8 cellular contexts compared by ENCODE assay signal in the genomic region with DNA sequence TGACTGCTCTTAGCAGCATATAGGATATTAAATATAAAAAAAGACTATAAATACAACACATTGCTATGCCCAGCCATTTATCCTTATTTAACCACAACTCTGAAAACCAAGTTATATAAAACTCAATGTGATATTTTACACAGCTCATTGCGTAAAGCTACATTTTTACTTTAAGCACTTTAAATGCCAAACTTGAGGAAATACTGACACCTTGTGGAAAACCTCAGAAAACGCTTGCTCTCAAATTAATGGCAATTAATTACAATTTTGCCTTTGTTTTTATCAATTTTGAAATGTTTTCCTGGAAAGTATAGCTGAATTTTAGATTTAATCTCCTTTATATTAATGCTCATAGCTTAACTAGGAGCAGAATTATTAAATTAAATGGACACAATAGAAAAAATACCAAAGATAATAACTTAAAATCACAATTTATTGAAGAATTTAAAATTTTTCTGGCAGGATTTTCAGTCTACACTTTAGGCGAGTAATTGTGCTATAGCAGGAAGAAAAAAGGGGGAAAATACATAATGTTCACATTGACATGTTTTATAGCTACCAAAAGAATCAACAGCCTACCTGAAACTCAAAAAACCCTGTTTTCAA. TPM values are rescaled to one million over a fixed set of nuclear protein-coding genes. Genes with fewer than 3 reads are reported as not detected.
DNase-seq lines count a peak whose midpoint lies in the region; ATAC-seq, FAIRE-seq and TF ChIP-seq lines count a peak whose summit lies in the region.

No MANE protein-coding gene starts in this region.

- in situ Hi-C loops in GM12878 (cut with MboI) = no loop called here

- intact Hi-C loops in GM12878 (cut with micrococcal nuclease; ENCODE audit: unreplicated experiment) = loop anchor here (2.0 to 5.0 kb wide), 3 partner anchors 306 to 450 kb away; no protein-coding TSS in a partner anchor

- no peaks in the 10 kb centered on the region for H3K9me3 Mint-ChIP-seq in HFFc6

- H3K4me2 ChIP-seq in GM12878 (ENCODE audit: control insufficient read depth, insufficient read depth) = no peak overlapping the region

- H2AFZ ChIP-seq in GM12878 (ENCODE audit: control insufficient read depth, low read depth, low read length) = no peak overlapping the region

- RAD21 ChIA-PET in GM12878 (lab: Charles Lee; ENCODE audit: unreplicated experiment) = interaction anchor here (0.7 to 1.5 kb wide), 5 partner anchors 31 to 1927 kb away, joined by 3 to 6 read pairs (median 3); no protein-coding TSS in a partner anchor

- no peaks in the 10 kb centered on the region for H3K79me2 ChIP-seq in GM12878 (ENCODE audit: control insufficient read depth, insufficient read depth, low read length)

- H3K4me3 Mint-ChIP-seq in HFFc6 = no peak overlapping the region

- H4K20me1 ChIP-seq in GM12878 (ENCODE audit: control insufficient read depth, insufficient read depth) = no peaks in the 10 kb centered on the region

- no peak overlapping the region for H3K4me3 ChIP-seq in GM12878
- no peak overlapping the region for H3K4me3 ChIP-seq in lung

- DNase-seq in CD1c-positive myeloid dendritic cell (ENCODE audit: extremely low spot score) (peak; percentile 35), HFFc6 (peak; percentile 31), GM12878 (ENCODE audit: low read depth, low spot score) (no peak), lung (ENCODE audit: low spot score) (no peak), HuH-7 (ENCODE audit: low spot score) (no peak), NCI-H187 (lab: John Stamatoyannopoulos, UW) (no peak)

- WGBS in GM12878 (ENCODE audit: insufficient coverage, insufficient replicate concordance, low lambda C conversion rate, missing lambda C conversion rate) = 69% methylated on average over 3 of the region's 3 CpGs
- WGBS in lung, 2 donors = 71% methylated on average over 3 of the region's 3 CpGs

- no peaks in the 10 kb centered on the region for H3K4me1 ChIP-seq in GM12878 (ENCODE audit: control insufficient read depth, insufficient read depth, low read length)
- H3K4me1 ChIP-seq in lung (ENCODE audit: control insufficient read depth in 2 of 2, insufficient read depth in 2 of 2, low read length in 2 of 2) = no peaks in the 10 kb centered on the region

- no peak for FAIRE-seq in GM12878 (lab: Jason Lieb, UNC)

- no peak overlapping the region for H3K27ac ChIP-seq in GM12878 (ENCODE audit: control insufficient read depth, insufficient read depth)
- H3K27ac ChIP-seq in lung (ENCODE audit: low read depth in 1 of 2, low read length in 1 of 2) = no peak overlapping the region

- no peak overlapping the region for H3K9ac ChIP-seq in GM12878 (ENCODE audit: control insufficient read depth, insufficient read depth, low read length)

- H3K36me3 Mint-ChIP-seq in HFFc6 (ENCODE audit: low read depth) = peaks cover 15% of the 10 kb centered on the region

- SMC1A ChIA-PET in GM12878 (lab: Charles Lee; ENCODE audit: uncharacterized antibody, unreplicated experiment) = interaction anchor here (0.7 to 2.2 kb wide), 12 partner anchors 9 to 449 kb away, joined by 3 to 9 read pairs (median 3); no protein-coding TSS in a partner anchor

- no peak for TF ChIP-seq EP300 in GM12878 (IDR thresholded peaks at IDR 0.05; ENCODE audit: borderline replicate concordance in 1 of 2, control insufficient read depth in 1 of 2, low read depth in 2 of 2, low read length in 2 of 2)

- H3K27me3 Mint-ChIP-seq in HFFc6 (ENCODE audit: insufficient read depth) = peaks cover 2% of the 10 kb centered on the region

- H3K36me3 ChIP-seq in GM12878 (ENCODE audit: control insufficient read depth in 2 of 2, insufficient read depth in 2 of 2, low read length in 1 of 2) (peaks cover 8 to 21% of the 10 kb centered on the region in 2 experiments), lung (ENCODE audit: control insufficient read depth in 2 of 2, insufficient read depth in 2 of 2, low read length in 2 of 2) (peaks cover 20 to 31% of the 10 kb centered on the region in 2 donors)

- TF ChIP-seq POLR2A in GM12878 (IDR thresholded peaks at IDR 0.05; ENCODE audit: low read depth, low read length) = no peak

- TF ChIP-seq CTCF in HFFc6 (IDR thresholded peaks at IDR 0.05) (peak; percentile 83), GM12878 (IDR thresholded peaks at IDR 0.05 in 2 of 3, conservative IDR thresholded peaks at IDR 0.05 in 1 of 3; ENCODE audit: control insufficient read depth in 2 of 3, extremely low read depth in 1 of 3, insufficient read depth in 1 of 3, low read depth in 3 of 3, low read length in 3 of 3) (peak; percentile 30 to 58 (median 49); a peak in 5 of 6 replicates), lung (IDR thresholded peaks at IDR 0.05; ENCODE audit: control extremely low read depth, extremely low read depth) (peak; percentile 17)

- ATAC-seq in GM12878 (no peak), lung (ENCODE audit: insufficient read depth, low FRiP score) (no peak), HG03097 (IDR thresholded peaks at IDR 0.05; ENCODE audit: low FRiP score, unreplicated experiment) (no peak), HG03095 (IDR thresholded peaks at IDR 0.05; ENCODE audit: unreplicated experiment) (no peak)

- no peaks in the 10 kb centered on the region for H3K9me3 ChIP-seq in GM12878 (replicated peaks; ENCODE audit: control insufficient read depth, insufficient read depth, low read length)
- H3K9me3 ChIP-seq in lung (ENCODE audit: control insufficient read depth in 2 of 2, insufficient read depth in 1 of 2, low read length in 1 of 2) = no peaks in the 10 kb centered on the region

- no TSS peak for BruUV-seq in GM12878 (replicated peaks; lab: Mats Ljungman, UMichigan)

- peak; percentile 76 for TF ChIP-seq RAD21 in GM12878 (IDR thresholded peaks at IDR 0.05; ENCODE audit: insufficient read depth, low read depth, low read length)

- CTCF ChIA-PET in GM12878 (lab: Yijun Ruan, JAX) = interaction anchor here (0.7 to 2.1 kb wide), 29 partner anchors 10 to 1927 kb away, joined by 3 to 13 read pairs (median 4); partner anchors contain the start of gene TCERG1

- H3K27ac Mint-ChIP-seq in HFFc6 = no peak overlapping the region

- H3K4me1 Mint-ChIP-seq in HFFc6 (ENCODE audit: low read depth) = no peaks in the 10 kb centered on the region

- POLR2A ChIA-PET in GM12878 (lab: Charles Lee) = interaction anchor here (0.5 kb wide), 1 partner anchor 23 kb away, joined by 8 read pairs; no protein-coding TSS in a partner anchor

- H3K27me3 ChIP-seq in GM12878 (replicated peaks in 1 of 2; ENCODE audit: control insufficient read depth in 2 of 2, insufficient read depth in 2 of 2, low read length in 1 of 2) (no peaks in the 10 kb centered on the region), lung (ENCODE audit: control insufficient read depth, insufficient read depth) (no peaks in the 10 kb centered on the region)

TF ChIP-seq in GM12878, 131 proteins besides CTCF, POLR2A, EP300 and RAD21:
- TF ChIP-seq SMC3 (IDR thresholded peaks at IDR 0.05; ENCODE audit: borderline replicate concordance, low read length) (peak; percentile 19; the same call in 1 of the 2 replicates), RAD51 (IDR thresholded peaks at IDR 0.05) (no peak)

RNA-seq across cellular contexts. Expression of gene PLAC8L1, which starts 25.2 kb away (rescaled TPM):
- total RNA-seq in HFFc6 (2021; fragmentation: NEBNext Ultra II Directional; extraction: Animal tissue kit (Norgen Biotek cat#: 25700)) = under 1 TPM in 3 of 6 experiments, not detected in 3; 0.38 to 0.61 (median 0.46) TPM
- not detected in 2 replicates for total RNA-seq in GM12878 (2013; cell fraction: nucleolus; rRNA removed)
- total RNA-seq in GM12878 (2014; rRNA removed) (0.17 TPM in 1 of 2 replicates, not detected in the other), GM12878 (2014; rRNA removed; fragmentation: Illumina TruSeq; extraction: Trizol) (0.27 TPM in 1 of 2 replicates, not detected in the other), GM12878 (2021) (not detected in 2 replicates), lung (under 1 TPM in 1 of 2 donors, not detected in 1; 0.46 TPM)
- polyA plus RNA-seq in GM12878 (2011; ENCODE audit: low read depth) = not detected
- polyA plus RNA-seq in GM12878 (2011; rRNA removed) (0.30 and 0.39 TPM in 2 replicates), GM12878 (2014; fragmentation: Illumina TruSeq; extraction: Trizol) (1.1 TPM in 1 of 2 replicates, not detected in the other), GM12878 (2014; fragmentation: Nextera tagmentation; extraction: Ambion mirVana) (under 1 TPM in 1 of 2 experiments, not detected in 1; 0.22 TPM), GM12878 (2014; rRNA removed) (0.20 and 0.29 TPM in 2 replicates), GM12878 (2016; fragmentation: Nextera tagmentation; extraction: Ambion mirVana) (under 1 TPM in 1 of 2 experiments, not detected in 1; 0.28 TPM), lung (under 1 TPM in 1 of 2 donors, not detected in 1; 0.51 TPM)
- polyA plus RNA-seq in GM12878 (2011; cell fraction: cytosol; rRNA removed) = 0.60 and 0.76 TPM in 2 replicates
- polyA plus RNA-seq in GM12878 (2011; cell fraction: nucleus; rRNA removed) = 0.96 and 1.2 TPM in 2 replicates
- polyA plus RNA-seq in GM12878 (2012) = 0.21 TPM in 1 of 2 replicates, not detected in the other
- polyA minus RNA-seq in GM12878 (2011; rRNA and poly(A)+ RNA removed) = not detected in 2 replicates
- polyA minus RNA-seq in GM12878 (2011; cell fraction: cytosol; rRNA and poly(A)+ RNA removed) = not detected in 2 replicates
- polyA minus RNA-seq in GM12878 (2011; cell fraction: nucleus; rRNA and poly(A)+ RNA removed) = not detected in 2 replicates

RNA-seq across cellular contexts. Expression of gene LARS1, which starts 51.9 kb away (rescaled TPM):
- total RNA-seq in HFFc6 (2021; fragmentation: NEBNext Ultra II Directional; extraction: Animal tissue kit (Norgen Biotek cat#: 25700)) = 10 to 100 TPM; 78.2 to 93.3 (median 88.5) TPM
- 252 and 270 TPM in 2 replicates for total RNA-seq in GM12878 (2013; cell fraction: nucleolus; rRNA removed)
- total RNA-seq in GM12878 (2014; rRNA removed) (64.9 and 67.8 TPM in 2 replicates), GM12878 (2014; rRNA removed; fragmentation: Illumina TruSeq; extraction: Trizol) (94.6 and 96.3 TPM in 2 replicates), GM12878 (2021) (80.5 and 84.4 TPM in 2 replicates), lung (100 to 1,000 TPM in 1 of 2 donors, 10 to 100 TPM in 1; 75.9 to 117 TPM)
- polyA plus RNA-seq in GM12878 (2011; ENCODE audit: low read depth) = 46.5 TPM
- polyA plus RNA-seq in GM12878 (2011; rRNA removed) (25.5 and 32.8 TPM in 2 replicates), GM12878 (2014; fragmentation: Illumina TruSeq; extraction: Trizol) (82.3 and 105 TPM in 2 replicates), GM12878 (2014; fragmentation: Nextera tagmentation; extraction: Ambion mirVana) (10 to 100 TPM; 70.9 to 74.1 TPM), GM12878 (2014; rRNA removed) (47.4 and 50.1 TPM in 2 replicates), GM12878 (2016; fragmentation: Nextera tagmentation; extraction: Ambion mirVana) (100 to 1,000 TPM; 109 to 114 TPM), lung (10 to 100 TPM; 36.7 to 41.6 TPM)
- 11.9 and 18.3 TPM in 2 replicates for polyA plus RNA-seq in GM12878 (2011; cell fraction: cytosol; rRNA removed)
- polyA plus RNA-seq in GM12878 (2011; cell fraction: nucleus; rRNA removed) = 24.4 and 40.7 TPM in 2 replicates
- polyA plus RNA-seq in GM12878 (2012) = 64.7 and 68.5 TPM in 2 replicates
- 23.9 and 47.3 TPM in 2 replicates for polyA minus RNA-seq in GM12878 (2011; rRNA and poly(A)+ RNA removed)
- polyA minus RNA-seq in GM12878 (2011; cell fraction: cytosol; rRNA and poly(A)+ RNA removed) = 18.0 and 23.8 TPM in 2 replicates
- 13.5 and 26.2 TPM in 2 replicates for polyA minus RNA-seq in GM12878 (2011; cell fraction: nucleus; rRNA and poly(A)+ RNA removed)

Comparison
In these comparisons a context has a peak if more than half of its experiments do, and no peak if none do; other contexts are left out.
1. DNase-seq: peak in CD1c-positive myeloid dendritic cell (single experiment) and HFFc6 (single experiment); none in GM12878 (single experiment), lung (single experiment), HuH-7 (single experiment) and NCI-H187 (0 of 2).
2. CTCF ChIP-seq: peak in every context shown above with its lines; median percentile 83 in HFFc6; 49 in GM12878; 17 in lung.